1 cellular context compared by ENCODE assay signal in genomic region chr18:79068946-79069791, GRCh38.
TF ChIP-seq lines count a peak whose summit lies in the region.

TSS of gene ATP9B (plus strand) at chr18:79069394. CDS start at chr18:79069411, 17 bp downstream.

TF ChIP-seq in K562, 482 proteins besides CTCF, POLR2A, EP300 and RAD21 (continued from another document and continues in another):
- no peak for TF ChIP-seq PBX2 (CRISPR knock-in tag; IDR thresholded peaks at IDR 0.05; ENCODE audit: low read depth)
- no peak for TF ChIP-seq PBX2 (tag; conservative IDR thresholded peaks at IDR 0.05; ENCODE audit: low read depth)
- TF ChIP-seq PTBP1 (IDR thresholded peaks at IDR 0.05; ENCODE audit: low read depth, low read length), result no peak
- no peak for TF ChIP-seq TCFL5 (CRISPR knock-in tag; conservative IDR thresholded peaks at IDR 0.05)
- no peak for TF ChIP-seq ZNF277 (CRISPR knock-in tag; IDR thresholded peaks at IDR 0.05; ENCODE audit: borderline replicate concordance)
- TF ChIP-seq ZNF766 (CRISPR knock-in tag; conservative IDR thresholded peaks at IDR 0.05), result no peak
- peak; percentile 82 for TF ChIP-seq PHF20 (IDR thresholded peaks at IDR 0.05; ENCODE audit: partially characterized antibody)
- TF ChIP-seq ATF2 (CRISPR knock-in tag; IDR thresholded peaks at IDR 0.05), result peak; percentile 93
- no peak for TF ChIP-seq NCOR1 (IDR thresholded peaks at IDR 0.05)
- TF ChIP-seq SREBF2 (CRISPR knock-in tag; IDR thresholded peaks at IDR 0.05), result no peak
- peak; percentile 99 for TF ChIP-seq SP1 (CRISPR knock-in tag; IDR thresholded peaks at IDR 0.05)
- peak; percentile 86 for TF ChIP-seq EGR1 (conservative IDR thresholded peaks at IDR 0.05)
- TF ChIP-seq NRF1 (conservative IDR thresholded peaks at IDR 0.05 in 1 of 2, IDR thresholded peaks at IDR 0.05 in 1 of 2), result peak; percentile 90 to 92
- no peak for TF ChIP-seq ZNF436 (CRISPR knock-in tag; IDR thresholded peaks at IDR 0.05)
- peak; percentile 100 for TF ChIP-seq CREB1 (IDR thresholded peaks at IDR 0.05)
- TF ChIP-seq CREB1 (CRISPR knock-in tag; IDR thresholded peaks at IDR 0.05), result peak; percentile 99
- no peak for TF ChIP-seq ZNF830 (CRISPR knock-in tag; IDR thresholded peaks at IDR 0.05)
- TF ChIP-seq ZFP1 (CRISPR knock-in tag; IDR thresholded peaks at IDR 0.05), result no peak
- TF ChIP-seq RNF2 (IDR thresholded peaks at IDR 0.05), result no peak
- peak; percentile 48 for TF ChIP-seq KDM5B (IDR thresholded peaks at IDR 0.05; ENCODE audit: insufficient replicate concordance, low read depth, low read length)
- peak; percentile 99 for TF ChIP-seq L3MBTL2 (IDR thresholded peaks at IDR 0.05)
- no peak for TF ChIP-seq XRCC3 (IDR thresholded peaks at IDR 0.05)
- TF ChIP-seq GATAD2B (IDR thresholded peaks at IDR 0.05; ENCODE audit: borderline replicate concordance), result no peak
- no peak for TF ChIP-seq RFX5 (IDR thresholded peaks at IDR 0.05; ENCODE audit: low read depth, low read length)
- no peak for TF ChIP-seq HSF4 (CRISPR knock-in tag; IDR thresholded peaks at IDR 0.05; ENCODE audit: borderline replicate concordance)
- 0 out of 2 replicates have a peak, but pooled peaks have one; percentile 54 for TF ChIP-seq ZNF175 (CRISPR knock-in tag; IDR thresholded peaks at IDR 0.05; ENCODE audit: low read depth)
- no peak for TF ChIP-seq CREBBP (IDR thresholded peaks at IDR 0.05; ENCODE audit: low read depth, low read length)
- TF ChIP-seq ILF3 (IDR thresholded peaks at IDR 0.05; ENCODE audit: borderline replicate concordance), result no peak
- TF ChIP-seq PRDM10 (IDR thresholded peaks at IDR 0.05; ENCODE audit: partially characterized antibody), result no peak
- no peak for TF ChIP-seq NR4A1 (CRISPR knock-in tag; IDR thresholded peaks at IDR 0.05)
- TF ChIP-seq NR4A1 (tag; IDR thresholded peaks at IDR 0.05), result 0 out of 2 replicates have a peak, but pooled peaks have one; percentile 43
- no peak for TF ChIP-seq IRF2 (CRISPR knock-in tag; IDR thresholded peaks at IDR 0.05)
- peak; percentile 49 to 55; a peak in 3 of 4 replicates for TF ChIP-seq FOXK2 (conservative IDR thresholded peaks at IDR 0.05 in 1 of 2, IDR thresholded peaks at IDR 0.05 in 1 of 2; ENCODE audit: low read depth in 2 of 2)
- no peak; the same call in 1 of the 2 replicates for TF ChIP-seq E2F1 (CRISPR knock-in tag; IDR thresholded peaks at IDR 0.05)
- no peak for TF ChIP-seq STAT6 (CRISPR knock-in tag; IDR thresholded peaks at IDR 0.05)
- TF ChIP-seq ZNF232 (CRISPR knock-in tag; IDR thresholded peaks at IDR 0.05), result no peak
- peak; percentile 72 for TF ChIP-seq HNRNPLL (IDR thresholded peaks at IDR 0.05; ENCODE audit: low read depth, low read length, poor library complexity, severe bottlenecking)
- TF ChIP-seq ZKSCAN1 (IDR thresholded peaks at IDR 0.05; ENCODE audit: low read depth, low read length), result 0 out of 2 replicates have a peak, but pooled peaks have one; percentile 32
- TF ChIP-seq ZNF143 (CRISPR knock-in tag; IDR thresholded peaks at IDR 0.05), result no peak
- TF ChIP-seq DLX4 (CRISPR knock-in tag; IDR thresholded peaks at IDR 0.05), result no peak
- TF ChIP-seq UBTF (IDR thresholded peaks at IDR 0.05; ENCODE audit: borderline replicate concordance in 1 of 2, low read depth in 2 of 2, low read length in 2 of 2), result peak in 1 of 2 experiments; percentile 32; a peak in 1 of 4 replicates
- TF ChIP-seq PATZ1 (CRISPR knock-in tag; IDR thresholded peaks at IDR 0.05; ENCODE audit: borderline replicate concordance), result no peak
- TF ChIP-seq ATF1 (CRISPR knock-in tag; IDR thresholded peaks at IDR 0.05), result peak; percentile 97
- TF ChIP-seq ATF1 (tag; IDR thresholded peaks at IDR 0.05), result peak; percentile 100
- TF ChIP-seq POLR2AphosphoS2 (IDR thresholded peaks at IDR 0.05; ENCODE audit: low read length), result no peak
- 0 out of 2 replicates have a peak, but pooled peaks have one; percentile 9 for TF ChIP-seq ZBED1 (IDR thresholded peaks at IDR 0.05)
- no peak for TF ChIP-seq ZNF431 (CRISPR knock-in tag; IDR thresholded peaks at IDR 0.05)
- no peak for TF ChIP-seq ELF4 (CRISPR knock-in tag; IDR thresholded peaks at IDR 0.05)
- TF ChIP-seq PHF8 (IDR thresholded peaks at IDR 0.05; ENCODE audit: borderline replicate concordance, low read length), result peak; percentile 83; the same call in 1 of the 2 replicates
- TF ChIP-seq RBBP5 (IDR thresholded peaks at IDR 0.05; ENCODE audit: borderline replicate concordance, insufficient read depth, low read length, poor library complexity, severe bottlenecking), result peak; percentile 89
